In the genomic region with DNA sequence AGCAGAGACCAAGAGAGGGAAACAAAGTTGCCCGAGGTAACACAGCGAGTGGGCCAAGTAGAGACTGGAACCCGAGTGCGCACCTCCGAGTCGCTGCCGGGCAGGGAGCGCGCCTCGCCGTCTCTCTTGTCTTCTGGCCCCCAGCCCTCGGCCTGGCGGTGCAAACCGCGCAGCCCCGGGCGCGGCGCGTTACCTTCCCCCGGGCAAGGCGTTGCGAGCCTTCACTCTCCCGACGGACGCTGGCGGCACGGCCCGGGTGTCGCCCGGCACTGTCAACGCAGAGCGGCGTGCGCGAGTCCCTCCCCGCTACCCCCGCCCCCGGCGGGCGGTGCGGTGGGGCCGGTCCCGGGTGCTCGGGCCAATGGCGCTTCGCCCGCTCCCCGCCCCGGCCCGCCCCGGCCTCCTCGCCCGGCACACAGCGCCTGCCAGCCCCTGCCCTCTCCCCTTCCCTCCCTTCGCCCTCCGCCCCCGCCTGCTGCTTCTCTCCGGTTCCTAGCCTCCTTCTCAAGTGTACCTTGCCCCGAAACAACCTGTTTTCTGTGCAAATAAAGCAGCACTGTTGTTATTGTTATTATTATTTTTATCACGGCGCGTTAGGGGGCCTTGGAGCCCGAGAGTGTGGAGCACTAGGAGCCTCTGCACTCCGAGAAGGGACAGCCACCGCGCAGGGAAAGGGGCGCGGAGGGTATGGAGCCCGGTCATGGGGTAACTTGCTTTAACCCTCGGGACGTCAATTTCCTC, we compare ENCODE assay signal across 8 cellular contexts. TPM values are rescaled to one million over a fixed set of nuclear protein-coding genes. Genes with fewer than 3 reads are reported as not detected.
DNase-seq lines count a peak whose midpoint lies in the region; ATAC-seq and TF ChIP-seq lines count a peak whose summit lies in the region.

A gene with protein sequence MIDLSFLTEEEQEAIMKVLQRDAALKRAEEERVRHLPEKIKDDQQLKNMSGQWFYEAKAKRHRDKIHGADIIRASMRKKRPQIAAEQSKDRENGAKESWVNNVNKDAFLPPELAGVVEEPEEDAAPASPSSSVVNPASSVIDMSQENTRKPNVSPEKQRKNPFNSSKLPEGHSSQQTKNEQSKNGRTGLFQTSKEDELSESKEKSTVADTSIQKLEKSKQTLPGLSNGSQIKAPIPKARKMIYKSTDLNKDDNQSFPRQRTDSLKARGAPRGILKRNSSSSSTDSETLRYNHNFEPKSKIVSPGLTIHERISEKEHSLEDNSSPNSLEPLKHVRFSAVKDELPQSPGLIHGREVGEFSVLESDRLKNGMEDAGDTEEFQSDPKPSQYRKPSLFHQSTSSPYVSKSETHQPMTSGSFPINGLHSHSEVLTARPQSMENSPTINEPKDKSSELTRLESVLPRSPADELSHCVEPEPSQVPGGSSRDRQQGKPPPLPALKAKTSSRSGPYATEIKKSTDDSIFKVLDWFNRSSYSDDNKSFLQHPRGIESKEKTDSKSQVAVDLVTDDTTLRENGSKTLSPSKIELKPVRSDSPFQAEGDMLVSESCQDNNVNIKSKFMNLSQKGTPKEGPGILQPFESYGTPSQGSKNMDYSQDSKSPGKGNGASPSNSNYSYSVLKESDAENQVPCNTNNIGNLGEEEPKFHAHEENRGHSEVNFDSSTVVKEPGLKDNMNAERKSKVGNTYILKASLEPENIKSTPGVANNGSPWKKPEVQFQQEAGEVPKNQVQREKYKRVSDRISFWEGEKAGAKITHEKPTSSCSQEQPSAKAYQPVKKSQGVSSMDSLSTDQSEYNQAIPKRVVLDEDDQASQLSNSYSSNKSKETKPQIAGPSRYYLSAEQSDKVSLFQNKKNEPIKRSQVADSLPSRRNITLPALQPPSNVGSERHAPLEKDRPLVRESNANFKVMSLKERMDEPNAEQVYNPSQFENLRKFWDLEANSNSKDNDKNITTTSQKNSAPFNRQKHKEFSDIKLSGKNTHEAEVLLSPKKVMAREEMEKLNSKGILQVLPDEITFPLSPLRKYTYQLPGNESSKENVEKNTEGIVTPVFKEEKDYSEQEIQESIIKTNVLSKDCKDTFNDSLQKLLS (N-terminal part only) (minus strand): TSS at position 271 of the 741 bp plus-strand sequence. CDS start 53,416 bp downstream, outside the sequence.

- H2AFZ ChIP-seq in OCI-LY1 (ENCODE audit: low read length), result no peak within 1 kb of the TSS

- H3K4me2 ChIP-seq in OCI-LY1 (ENCODE audit: low read length), result peak within 1 kb of the TSS; percentile 63

- H3K36me3 ChIP-seq in BE2C, result no peaks in the 10 kb centered on the region
- H3K36me3 ChIP-seq in OCI-LY1 (ENCODE audit: insufficient read depth, low read length), result no peaks in the 10 kb centered on the region
- no peaks in the 10 kb centered on the region for H3K36me3 ChIP-seq in esophagus squamous epithelium

- peaks cover 18% of the 10 kb centered on the region for H3K27me3 ChIP-seq in BE2C
- no peaks in the 10 kb centered on the region for H3K27me3 ChIP-seq in OCI-LY1 (ENCODE audit: insufficient read depth, low read length)
- H3K27me3 ChIP-seq in esophagus squamous epithelium, result peaks cover 0 to 6% (median 0%) of the 10 kb centered on the region in 4 donors

- WGBS in esophagus squamous epithelium, 2 donors, result 3 to 4% methylated on average over 17 to 33 of the region's 72 CpGs

- H3K79me2 ChIP-seq in OCI-LY1 (ENCODE audit: insufficient read depth, low read length), result no peaks in the 10 kb centered on the region

- peak within 1 kb of the TSS; percentile 38; the same call in 1 of the 2 replicates for H3K9ac ChIP-seq in OCI-LY1 (ENCODE audit: low read length)

- DNase-seq in BE2C (peak; percentile 70), esophagus squamous epithelium (lab: John Stamatoyannopoulos, UW) (no peak), myocyte (ENCODE audit: low read depth) (peak; percentile 75)
- peak; percentile 81 to 87 for DNase-seq in activated T-cell treated with anti-CD3 and anti-CD28 coated beads, Interleukin-2, amount 50 U/mL, for 48 hours
- DNase-seq in stimulated activated CD8-positive, alpha-beta memory T cell treated with anti-CD3 and anti-CD28 coated beads, Interleukin-7, amount 100 ng/mL, for 24 hours (ENCODE audit: low read depth), result peak; percentile 52

- H3K9me3 ChIP-seq in BE2C (no peaks in the 10 kb centered on the region), OCI-LY1 (ENCODE audit: low read length) (no peaks in the 10 kb centered on the region), esophagus squamous epithelium (no peaks in the 10 kb centered on the region)

- no peaks in the 10 kb centered on the region for H4K20me1 ChIP-seq in OCI-LY1 (ENCODE audit: insufficient read depth, low read length)

- H3F3A ChIP-seq in OCI-LY1 (ENCODE audit: insufficient read depth, low read length), result no peaks in the 10 kb centered on the region

- H3K4me3 ChIP-seq in BE2C (ENCODE audit: low read depth, low read length), result peak within 1 kb of the TSS; percentile 38
- H3K4me3 ChIP-seq in OCI-LY1 (ENCODE audit: low read depth, low read length, poor library complexity, severe bottlenecking), result peak within 1 kb of the TSS; percentile 56
- H3K4me3 ChIP-seq in esophagus squamous epithelium, result peak within 1 kb of the TSS; percentile 38 to 70 (median 57)

- TF ChIP-seq CTCF in BE2C (IDR thresholded peaks at IDR 0.05; ENCODE audit: low read depth, low read length) (no peak), OCI-LY1 (IDR thresholded peaks at IDR 0.05; ENCODE audit: low read length) (no peak), esophagus squamous epithelium (IDR thresholded peaks at IDR 0.05) (no peak)

- H3K4me1 ChIP-seq in BE2C (0 out of 2 replicates have a peak, but pooled peaks cover 3% of the 10 kb centered on the region), OCI-LY1 (ENCODE audit: insufficient read depth, low read length, severe bottlenecking) (peaks cover 23% of the 10 kb centered on the region), esophagus squamous epithelium (peaks cover 8 to 48% (median 9%) of the 10 kb centered on the region in 3 donors)

- intact Hi-C loops in esophagus squamous epithelium (cut with DNase I), result no loop called here

- TF ChIP-seq POLR2A in GM19099 (IDR thresholded peaks at IDR 0.05; ENCODE audit: extremely low read depth, insufficient read length, low read depth), result peak; percentile 31
- peak in 2 of 4 donors; percentile 80 to 83 for TF ChIP-seq POLR2A in esophagus squamous epithelium (IDR thresholded peaks at IDR 0.05)

- ATAC-seq in HG03342 (IDR thresholded peaks at IDR 0.05; ENCODE audit: unreplicated experiment), result peak; percentile 87

- peak within 1 kb of the TSS; percentile 76 for H3K27ac ChIP-seq in OCI-LY1 (ENCODE audit: low read depth, low read length, poor library complexity, severe bottlenecking)
- H3K27ac ChIP-seq in esophagus squamous epithelium, result peak within 1 kb of the TSS; percentile 19 to 72 (median 43)

- no peaks in the 10 kb centered on the region for H3K9me2 ChIP-seq in OCI-LY1 (ENCODE audit: low read depth, low read length)

RNA-seq across cellular contexts. Expression of the gene that starts here (rescaled TPM):
- 0.94 TPM for polyA plus RNA-seq in BE2C (2012; ENCODE audit: insufficient read depth, insufficient read length, low read depth)
- 10 to 100 TPM in 1 of 4 donors, 1 to 10 TPM in 3; 8.8 to 16.0 (median 9.2) TPM for total RNA-seq in esophagus squamous epithelium
- 181 and 225 TPM in 2 replicates for total RNA-seq in myocyte
- 81.2 TPM for polyA plus RNA-seq in myocyte (2012)

Comparison
In these comparisons a context has a peak if more than half of its experiments do, and no peak if none do; other contexts are left out.
1. RNA of the gene that starts here (total RNA-seq): 181 to 225 TPM in myocyte; 8.8 to 16.0 TPM in esophagus squamous epithelium; every median in the first group is over 10 times any median in the second.
2. Peak in every context shown above with its lines, with median percentiles within 50 percentile points of each other: H3K4me3 ChIP-seq.